ENCODE assay signal across 22 cellular contexts in genomic region chr1:78726686-78727085, GRCh38.
"Had no signal": no experiment of that assay in that cellular context is flagged by ENCODE, and none has a peak within 500 bp of the region (broad histone marks: within the 10 kb centered on the region; RNA-seq: fewer than 3 reads in every experiment).

No MANE protein-coding gene starts in this region.

- ATAC-seq: activated CD8-positive, alpha-beta memory T cell treated with anti-CD3 and anti-CD28 coated beads, Interleukin-2, amount 10 ng/mL, durations not matched to agents 7 days and 5 days; K562; PC-3; T-helper 17 cell; WTC11 had no signal

- H3K36me3 ChIP-seq: brain microvascular endothelial cell had no signal

- H3K4me3 ChIP-seq: K562 had no signal

- H3K27ac ChIP-seq: brain microvascular endothelial cell had no signal

- DNase-seq: activated CD4-positive, alpha-beta T cell treated with anti-CD3 and anti-CD28 coated beads, Interleukin-2, amount 10 ng/mL, durations not matched to agents 24 days and 14 days; activated CD4-positive, alpha-beta T cell treated with anti-CD3 and anti-CD28 coated beads, Interleukin-2, amount 50 U/mL, for 48 hours; activated CD4-positive, CD25-positive, alpha-beta regulatory T cell treated with anti-CD3 and anti-CD28 coated beads, Interleukin-2, amount 50 U/mL, for 72 hours; activated CD8-positive, alpha-beta memory T cell treated with anti-CD3 and anti-CD28 coated beads, Interleukin-2, amount 10 ng/mL, durations not matched to agents 7 days and 5 days; activated effector memory CD4-positive, alpha-beta T cell treated with Interleukin-2 at 50 U/mL for 16 hours; activated naive CD4-positive, alpha-beta T cell; activated T-cell treated with anti-CD3 and anti-CD28 coated beads, Interleukin-2, amount 50 U/mL, for 24 hours; brain microvascular endothelial cell; Karpas-422; MM.1S; NCI-H1105; NCI-H1436; NCI-H1694 treated with DMSO at 0.1 percent for 48 hours; NCI-H2029 treated with DMSO at 0.1 percent for 48 hours; NCI-H345; NCI-H510A; PC-3; SHP77; T-helper 17 cell; T-helper 9 cell had no signal

- H3K27me3 ChIP-seq: brain microvascular endothelial cell had no signal
